ENCODE assay signal across 12 cellular contexts in the genomic region with DNA sequence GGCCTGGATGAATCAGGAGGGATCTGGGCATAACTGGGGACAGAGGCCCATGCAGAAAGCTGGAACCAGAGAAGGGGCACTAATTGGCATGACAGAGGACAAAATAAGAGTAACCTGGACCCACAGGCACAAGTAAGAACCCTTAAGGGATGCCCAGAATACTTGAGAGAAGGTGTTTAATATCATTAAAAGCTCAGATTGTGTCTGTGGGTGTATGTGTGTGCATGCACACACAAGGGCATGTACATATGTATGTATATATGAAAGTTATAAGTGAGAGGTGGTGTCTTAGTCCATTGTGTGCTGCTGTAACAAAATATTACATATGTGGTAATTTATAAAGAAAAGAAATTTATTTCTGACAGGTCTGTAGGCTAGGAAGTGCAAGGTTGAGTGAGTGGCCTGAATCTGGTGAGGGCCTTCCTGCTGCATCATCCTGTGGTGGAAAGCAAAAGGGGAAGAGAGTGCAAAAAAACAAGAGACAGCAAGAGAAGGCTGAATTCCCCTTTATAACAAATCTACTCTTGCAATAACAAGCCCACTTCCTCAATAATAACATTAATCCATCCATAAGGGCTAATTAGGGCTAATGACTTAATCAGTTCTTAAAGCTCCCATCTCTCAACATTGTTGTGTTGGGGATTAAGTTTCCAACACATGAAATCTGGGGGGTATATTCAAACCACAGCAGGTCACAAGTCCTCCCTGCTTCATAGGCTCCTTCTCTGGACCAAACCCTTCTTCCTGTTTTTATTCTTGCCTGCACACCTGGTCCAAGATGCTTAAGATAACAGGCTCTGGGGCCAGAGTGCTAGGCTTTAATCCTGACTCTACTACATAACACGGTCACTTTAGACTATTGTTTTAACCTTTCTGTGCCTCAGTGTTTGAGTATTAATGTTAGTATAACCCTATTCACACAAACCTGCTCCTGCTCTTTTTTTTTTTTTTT.
DNase-seq lines count a peak whose midpoint lies in the region; ATAC-seq, FAIRE-seq and TF ChIP-seq lines count a peak whose summit lies in the region.
"Had no signal": no experiment of that assay in that cellular context is flagged by ENCODE, and none has a peak within 500 bp of the region (broad histone marks: within the 10 kb centered on the region; RNA-seq: fewer than 3 reads in every experiment).

No MANE protein-coding gene starts in this region.

- peak; percentile 81 for ATAC-seq in GM18511 (IDR thresholded peaks at IDR 0.05; ENCODE audit: unreplicated experiment)
- peak; percentile 79 for ATAC-seq in GM21825 (IDR thresholded peaks at IDR 0.05; ENCODE audit: unreplicated experiment)
- ATAC-seq in HG03571 (IDR thresholded peaks at IDR 0.05; ENCODE audit: unreplicated experiment) = peak; percentile 83
- ATAC-seq in effector memory CD8-positive, alpha-beta T cell (replicated peaks) = peak; percentile 43

- no peaks in the 10 kb centered on the region for H3K36me3 Mint-ChIP-seq in effector memory CD8-positive, alpha-beta T cell (ENCODE audit: insufficient read depth)
- no peaks in the 10 kb centered on the region for H3K36me3 Mint-ChIP-seq in progenitor cell of endocrine pancreas (ENCODE audit: insufficient read depth)
- no peaks in the 10 kb centered on the region for H3K36me3 Mint-ChIP-seq in activated T-helper 2 cell treated with anti-CD3 and anti-CD28 coated beads, Interferon-gamma antibody, Interleukin-2, Interleukin-4, amounts not matched to agents 10 μg/mL and 5 μg/mL and 100 μg/mL, durations not matched to agents 14 hours and 24 hours and 36 hours (ENCODE audit: low read depth)

- TF ChIP-seq CTCF in progenitor cell of endocrine pancreas (IDR thresholded peaks at IDR 0.05; ENCODE audit: unreplicated experiment) (no peak), RWPE1 (conservative IDR thresholded peaks at IDR 0.05; ENCODE audit: low read depth) (no peak)

- H3K4me1 Mint-ChIP-seq in effector memory CD8-positive, alpha-beta T cell (ENCODE audit: low read depth in 2 of 2) = no peaks in the 10 kb centered on the region
- no peaks in the 10 kb centered on the region for H3K4me1 Mint-ChIP-seq in progenitor cell of endocrine pancreas (ENCODE audit: low read depth)
- H3K4me1 Mint-ChIP-seq in activated T-helper 2 cell treated with anti-CD3 and anti-CD28 coated beads, Interferon-gamma antibody, Interleukin-2, Interleukin-4, amounts not matched to agents 10 μg/mL and 5 μg/mL and 100 μg/mL, durations not matched to agents 14 hours and 24 hours and 36 hours (ENCODE audit: low read depth) = peaks cover 7% of the 10 kb centered on the region

- intact Hi-C loops in activated T-helper 2 cell treated with anti-CD3 and anti-CD28 coated beads, Interferon-gamma antibody, Interleukin-2, Interleukin-4, amounts not matched to agents 10 μg/mL and 5 μg/mL and 100 μg/mL, durations not matched to agents 14 hours and 24 hours and 36 hours (cut with micrococcal nuclease) = no loop called here

- FAIRE-seq in HTR-8/SVneo (lab: Jason Lieb, UNC) = no peak

- H3K9me3 Mint-ChIP-seq in effector memory CD8-positive, alpha-beta T cell = no peaks in the 10 kb centered on the region
- H3K9me3 Mint-ChIP-seq in progenitor cell of endocrine pancreas (ENCODE audit: low read depth) = no peaks in the 10 kb centered on the region
- H3K9me3 Mint-ChIP-seq in activated T-helper 2 cell treated with anti-CD3 and anti-CD28 coated beads, Interferon-gamma antibody, Interleukin-2, Interleukin-4, amounts not matched to agents 10 μg/mL and 5 μg/mL and 100 μg/mL, durations not matched to agents 14 hours and 24 hours and 36 hours = no peaks in the 10 kb centered on the region

- no peak overlapping the region for H3K4me3 Mint-ChIP-seq in effector memory CD8-positive, alpha-beta T cell
- H3K4me3 Mint-ChIP-seq in progenitor cell of endocrine pancreas (ENCODE audit: low read depth) = no peak overlapping the region
- H3K4me3 Mint-ChIP-seq in activated T-helper 2 cell treated with anti-CD3 and anti-CD28 coated beads, Interferon-gamma antibody, Interleukin-2, Interleukin-4, amounts not matched to agents 10 μg/mL and 5 μg/mL and 100 μg/mL, durations not matched to agents 14 hours and 24 hours and 36 hours (ENCODE audit: low read depth) = no peak overlapping the region

- H3K27ac Mint-ChIP-seq in effector memory CD8-positive, alpha-beta T cell = no peak overlapping the region
- no peak overlapping the region for H3K27ac Mint-ChIP-seq in progenitor cell of endocrine pancreas
- H3K27ac Mint-ChIP-seq in activated T-helper 2 cell treated with anti-CD3 and anti-CD28 coated beads, Interferon-gamma antibody, Interleukin-2, Interleukin-4, amounts not matched to agents 10 μg/mL and 5 μg/mL and 100 μg/mL, durations not matched to agents 14 hours and 24 hours and 36 hours = no peak overlapping the region

- DNase-seq in effector memory CD8-positive, alpha-beta T cell = no peak
- DNase-seq in progenitor cell of endocrine pancreas (ENCODE audit: low spot score, unreplicated experiment) (no peak), RWPE1 (ENCODE audit: low spot score) (no peak), HTR-8/SVneo (ENCODE audit: insufficient read length, low spot score) (no peak)
- DNase-seq in activated T-helper 2 cell treated with anti-CD3 and anti-CD28 coated beads, Interferon-gamma antibody, Interleukin-2, Interleukin-4, amounts not matched to agents 10 μg/mL and 5 μg/mL and 100 μg/mL, durations not matched to agents 14 hours and 24 hours and 36 hours (ENCODE audit: low spot score) = no peak
- DNase-seq: brain microvascular endothelial cell, NCI-H1694, right lobe of liver, testis had no signal

- no peak overlapping the region for H3K27ac ChIP-seq in RWPE1
- H3K27ac ChIP-seq: brain microvascular endothelial cell, right lobe of liver, testis had no signal

- POLR2A ChIA-PET in RWPE1 (lab: Yijun Ruan, JAX; ENCODE audit: low non-redundant PET) = no interaction called here

- CTCF ChIA-PET in RWPE1 (lab: Yijun Ruan, JAX) = no interaction called here

- H3K27me3 Mint-ChIP-seq in effector memory CD8-positive, alpha-beta T cell = peaks cover 8 to 22% of the 10 kb centered on the region in 2 donors
- H3K27me3 Mint-ChIP-seq in progenitor cell of endocrine pancreas = peaks cover 3% of the 10 kb centered on the region
- H3K27me3 Mint-ChIP-seq in activated T-helper 2 cell treated with anti-CD3 and anti-CD28 coated beads, Interferon-gamma antibody, Interleukin-2, Interleukin-4, amounts not matched to agents 10 μg/mL and 5 μg/mL and 100 μg/mL, durations not matched to agents 14 hours and 24 hours and 36 hours (ENCODE audit: low read depth) = peaks cover 4% of the 10 kb centered on the region
